In the genomic region with DNA sequence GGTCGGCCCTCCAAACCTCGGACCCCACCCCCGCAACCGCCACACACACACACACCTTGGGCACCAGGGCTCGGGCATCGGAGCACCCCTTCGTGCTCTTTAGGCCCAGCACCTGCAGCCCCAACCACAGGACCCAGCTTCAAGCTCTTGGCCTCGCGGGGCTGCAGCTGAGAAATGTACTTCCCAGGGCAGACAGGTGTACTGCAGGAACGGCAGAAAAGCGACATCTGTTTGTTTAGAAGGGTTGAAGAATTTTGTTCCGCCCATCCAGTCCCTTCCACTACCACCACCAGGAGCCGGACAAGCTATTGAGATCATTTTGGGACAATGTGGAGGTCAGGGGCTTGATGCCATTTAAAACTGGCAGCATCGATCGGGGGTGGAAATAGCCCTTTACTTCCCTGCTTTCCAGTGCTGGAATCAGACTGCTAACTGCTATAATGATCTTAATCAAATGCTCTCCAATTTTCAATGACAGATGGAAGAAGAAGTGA, we compare ENCODE assay signal across 9 cellular contexts. TPM values are rescaled to one million over a fixed set of nuclear protein-coding genes. Genes with fewer than 3 reads are reported as not detected.
DNase-seq lines count a peak whose midpoint lies in the region; ATAC-seq, FAIRE-seq and TF ChIP-seq lines count a peak whose summit lies in the region.
"Had no signal": no experiment of that assay in that cellular context is flagged by ENCODE, and none has a peak within 500 bp of the region (broad histone marks: within the 10 kb centered on the region; RNA-seq: fewer than 3 reads in every experiment).

No MANE protein-coding gene starts in this region.

- H3K27me3 ChIP-seq in HepG2 (ENCODE audit: control insufficient read depth in 1 of 2, insufficient read depth in 2 of 2, low read length in 2 of 2) (peaks cover 4 to 64% of the 10 kb centered on the region in 2 experiments), right lobe of liver (peaks cover 0 to 29% of the 10 kb centered on the region in 2 donors), brain microvascular endothelial cell (replicated peaks) (no peaks in the 10 kb centered on the region), mucosa of stomach (ENCODE audit: control insufficient read depth, insufficient read depth, low read length) (peaks cover 9% of the 10 kb centered on the region), vagina (no peaks in the 10 kb centered on the region)

- TF ChIP-seq EP300 in HepG2 (IDR thresholded peaks at IDR 0.05; ENCODE audit: low read depth in 2 of 2, low read length in 2 of 2) (no peak), HepG2 (CRISPR knock-in tag; IDR thresholded peaks at IDR 0.05; ENCODE audit: borderline replicate concordance) (no peak)

- no peaks in the 10 kb centered on the region for H3K79me2 ChIP-seq in HepG2 (ENCODE audit: insufficient read depth, low read length)

- no peak overlapping the region for H3K27ac ChIP-seq in HepG2 (ENCODE audit: extremely low read length, insufficient read depth, low read length)
- no peak overlapping the region for H3K27ac ChIP-seq in right lobe of liver
- H3K27ac ChIP-seq in brain microvascular endothelial cell = no peak overlapping the region
- peak overlapping the region; percentile 70 for H3K27ac ChIP-seq in vagina

- FAIRE-seq in HepG2 (lab: Jason Lieb, UNC) = no peak

- POLR2A ChIA-PET in HepG2 (lab: Yijun Ruan, JAX) = no interaction called here

- in situ Hi-C loops in HepG2 (cut with HindIII; ENCODE audit: extremely low pct_ligation_motif_present, low pct_unique_long_range_greater_than_20kb) = no loop called here
- in situ Hi-C loops in brain microvascular endothelial cell (cut with HindIII; ENCODE audit: low pct_ligation_motif_present, low sequenced_read_pairs) = no loop called here

- TF ChIP-seq CTCF in HepG2 (CRISPR knock-in tag; IDR thresholded peaks at IDR 0.05) (no peak), right lobe of liver (IDR thresholded peaks at IDR 0.05) (no peak), brain microvascular endothelial cell (IDR thresholded peaks at IDR 0.05; ENCODE audit: low read depth, low read length, missing control alignments) (no peak), vagina (IDR thresholded peaks at IDR 0.05) (no peak)

- CTCF ChIA-PET in HepG2 (lab: Yijun Ruan, JAX; ENCODE audit: low intra/inter-chr PET ratio, low total read pairs) = no interaction called here

- BruUV-seq in HepG2 (replicated peaks; lab: Mats Ljungman, UMichigan) = no TSS peak

- no peak overlapping the region for H2AFZ ChIP-seq in HepG2 (ENCODE audit: low read length)

- H3K36me3 ChIP-seq in HepG2 (replicated peaks in 1 of 2; ENCODE audit: control insufficient read depth in 1 of 2, insufficient read depth in 2 of 2, low read length in 2 of 2) = no peaks in the 10 kb centered on the region
- H3K36me3 ChIP-seq in right lobe of liver = no peaks in the 10 kb centered on the region
- H3K36me3 ChIP-seq in brain microvascular endothelial cell (replicated peaks) = no peaks in the 10 kb centered on the region
- H3K36me3 ChIP-seq in mucosa of stomach (ENCODE audit: control insufficient read depth, insufficient read depth, low read length) = no peaks in the 10 kb centered on the region
- H3K36me3 ChIP-seq in vagina = no peaks in the 10 kb centered on the region

- TF ChIP-seq POLR2A in HepG2 (IDR thresholded peaks at IDR 0.05; ENCODE audit: insufficient read depth in 1 of 2, low read depth in 2 of 2, low read length in 2 of 2) = no peak
- no peak for TF ChIP-seq POLR2A in right lobe of liver (IDR thresholded peaks at IDR 0.05)
- no peak for TF ChIP-seq POLR2A in vagina (IDR thresholded peaks at IDR 0.05)

- H3K4me1 ChIP-seq in HepG2 (ENCODE audit: insufficient read depth, low read length) (peaks cover 7% of the 10 kb centered on the region; the same call in 1 of the 2 replicates), right lobe of liver (peaks cover 0 to 21% (median 0%) of the 10 kb centered on the region in 4 donors), mucosa of stomach (ENCODE audit: control insufficient read depth, insufficient read depth, low read length) (peaks cover 18% of the 10 kb centered on the region), vagina (peaks cover 47% of the 10 kb centered on the region)

- intact Hi-C loops in HepG2 (cut with micrococcal nuclease; ENCODE audit: unreplicated experiment) = loop anchor here (10.0 kb wide), 1 partner anchor 80 kb away; no protein-coding TSS in a partner anchor
- intact Hi-C loops in right lobe of liver (cut with DNase I) = no loop called here
- intact Hi-C loops in vagina (cut with DNase I) = no loop called here

- H4K20me1 ChIP-seq in HepG2 (ENCODE audit: insufficient read depth, low read length) = no peaks in the 10 kb centered on the region

- DNase-seq in HepG2 (ENCODE audit: low spot score) (no peak), right lobe of liver (no peak), brain microvascular endothelial cell (no peak), vagina (ENCODE audit: extremely low spot score in 2 of 2) (no peak), NCI-H226 (no peak)

- H3K9me3 ChIP-seq in HepG2 (ENCODE audit: low read length) (no peaks in the 10 kb centered on the region), right lobe of liver (no peaks in the 10 kb centered on the region), mucosa of stomach (ENCODE audit: control insufficient read depth, low read length) (no peaks in the 10 kb centered on the region), vagina (no peaks in the 10 kb centered on the region)

- H3K4me2 ChIP-seq in HepG2 (ENCODE audit: low read depth, low read length) = peak overlapping the region; percentile 62; the same call in 1 of the 2 replicates

- TF ChIP-seq RAD21 in HepG2 (CRISPR knock-in tag; IDR thresholded peaks at IDR 0.05) = no peak

- peak overlapping the region in 1 of 3 experiments; percentile 23; a peak in 1 of 6 replicates for H3K4me3 ChIP-seq in HepG2 (replicated peaks in 1 of 3; ENCODE audit: insufficient read depth in 1 of 3, low read depth in 2 of 3, low read length in 3 of 3)
- H3K4me3 ChIP-seq in right lobe of liver = no peak overlapping the region
- H3K4me3 ChIP-seq in brain microvascular endothelial cell (ENCODE audit: low read depth, low read length) = peak overlapping the region; percentile 74
- H3K4me3 ChIP-seq in mucosa of stomach (ENCODE audit: low read length) = no peak overlapping the region
- peak overlapping the region; percentile 59 to 97 for H3K4me3 ChIP-seq in vagina

- H3K9ac ChIP-seq in HepG2 (ENCODE audit: insufficient read depth, low read depth, low read length) (no peak overlapping the region), mucosa of stomach (ENCODE audit: low read length) (peak overlapping the region; percentile 59)

- 17% methylated on average over 7 of the region's 15 CpGs for WGBS in HepG2 (ENCODE audit: low lambda C conversion rate)
- WGBS in right lobe of liver (ENCODE audit: insufficient coverage, low coverage, low lambda C conversion rate, missing lambda C conversion rate) = 44% methylated on average over 8 of the region's 15 CpGs

- peak; percentile 43 for ATAC-seq in HepG2
- no peak for ATAC-seq in right lobe of liver
- ATAC-seq in GM18502 (IDR thresholded peaks at IDR 0.05; ENCODE audit: poor library complexity, unreplicated experiment) = no peak
- no peak for ATAC-seq in HG03439 (IDR thresholded peaks at IDR 0.05; ENCODE audit: unreplicated experiment)

TF ChIP-seq in HepG2, 621 proteins besides CTCF, POLR2A, EP300 and RAD21 (continues in another document):
- no peak for TF ChIP-seq PRMT3 (CRISPR knock-in tag; IDR thresholded peaks at IDR 0.05; ENCODE audit: borderline replicate concordance, low read depth)
- TF ChIP-seq, protein P1, sequence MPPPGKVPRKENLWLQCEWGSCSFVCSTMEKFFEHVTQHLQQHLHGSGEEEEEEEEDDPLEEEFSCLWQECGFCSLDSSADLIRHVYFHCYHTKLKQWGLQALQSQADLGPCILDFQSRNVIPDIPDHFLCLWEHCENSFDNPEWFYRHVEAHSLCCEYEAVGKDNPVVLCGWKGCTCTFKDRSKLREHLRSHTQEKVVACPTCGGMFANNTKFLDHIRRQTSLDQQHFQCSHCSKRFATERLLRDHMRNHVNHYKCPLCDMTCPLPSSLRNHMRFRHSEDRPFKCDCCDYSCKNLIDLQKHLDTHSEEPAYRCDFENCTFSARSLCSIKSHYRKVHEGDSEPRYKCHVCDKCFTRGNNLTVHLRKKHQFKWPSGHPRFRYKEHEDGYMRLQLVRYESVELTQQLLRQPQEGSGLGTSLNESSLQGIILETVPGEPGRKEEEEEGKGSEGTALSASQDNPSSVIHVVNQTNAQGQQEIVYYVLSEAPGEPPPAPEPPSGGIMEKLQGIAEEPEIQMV (CRISPR knock-in tag; IDR thresholded peaks at IDR 0.05; ENCODE audit: low read depth) = no peak

RNA-seq across cellular contexts. Expression of a gene that starts 1.7 kb away (rescaled TPM):
- total RNA-seq in HepG2 (2016; rRNA removed; fragmentation: Illumina TruSeq; extraction: Trizol) (not detected in 2 replicates), right lobe of liver (not detected), vagina (2.7 TPM)
- not detected in 2 replicates for total RNA-seq in HepG2 (2016; cell fraction: cytosol; rRNA removed; fragmentation: Illumina TruSeq; extraction: Trizol; ENCODE audit: low read depth)
- not detected in 2 replicates for total RNA-seq in HepG2 (2016; cell fraction: insoluble cytoplasmic fraction; rRNA removed; fragmentation: Illumina TruSeq; extraction: Trizol)
- not detected in 2 replicates for total RNA-seq in HepG2 (2016; cell fraction: membrane; rRNA removed; fragmentation: Illumina TruSeq; extraction: Trizol)
- not detected in 2 replicates for total RNA-seq in HepG2 (2016; cell fraction: nucleus; rRNA removed; fragmentation: Illumina TruSeq; extraction: Trizol)
- polyA plus RNA-seq in HepG2 (2011; rRNA removed) = not detected in 2 replicates
- polyA plus RNA-seq in HepG2 (2011; cell fraction: cytosol; rRNA removed) = not detected in 2 replicates
- not detected in 2 replicates for polyA plus RNA-seq in HepG2 (2011; cell fraction: nucleus; rRNA removed)
- not detected in 2 replicates for polyA plus RNA-seq in HepG2 (2012)
- polyA plus RNA-seq in HepG2 (2016; cell fraction: cytosol; fragmentation: Illumina TruSeq; extraction: Trizol; ENCODE audit: low read depth) = not detected in 2 replicates
- not detected in 2 replicates for polyA plus RNA-seq in HepG2 (2016; cell fraction: insoluble cytoplasmic fraction; fragmentation: Illumina TruSeq; extraction: Trizol; ENCODE audit: low read depth)
- polyA plus RNA-seq in HepG2 (2016; cell fraction: membrane; fragmentation: Illumina TruSeq; extraction: Trizol; ENCODE audit: low read depth) = not detected in 2 replicates
- polyA plus RNA-seq in HepG2 (2016; cell fraction: nucleus; fragmentation: Illumina TruSeq; extraction: Trizol; ENCODE audit: insufficient read depth, low read depth) = not detected in 2 replicates
- polyA minus RNA-seq in HepG2 (2011; rRNA and poly(A)+ RNA removed; ENCODE audit: low replicate concordance) = not detected in 2 replicates
- polyA minus RNA-seq in HepG2 (2011; cell fraction: cytosol; rRNA and poly(A)+ RNA removed) = not detected in 2 replicates
- not detected in 2 replicates for polyA minus RNA-seq in HepG2 (2011; cell fraction: nucleus; rRNA and poly(A)+ RNA removed)
- polyA plus RNA-seq: IgD-negative memory B cell had no signal

Comparison
In these comparisons a context has a peak if more than half of its experiments do, and no peak if none do; other contexts are left out.
1. H3K4me3 ChIP-seq: peak in brain microvascular endothelial cell (single experiment) and vagina (2 of 2); none in right lobe of liver (0 of 3) and mucosa of stomach (single experiment).